26 cellular contexts compared by ENCODE assay signal in genomic region chr5:63570752-63571151, GRCh38.
"Had no signal": no experiment of that assay in that cellular context is flagged by ENCODE, and none has a peak within 500 bp of the region (broad histone marks: within the 10 kb centered on the region; RNA-seq: fewer than 3 reads in every experiment).

No MANE protein-coding gene starts in this region.

- H3K9me3 Mint-ChIP-seq: nephron had no signal

- H3K4me3 ChIP-seq: body of pancreas, esophagus squamous epithelium, pancreas, psoas muscle, right atrium auricular region, testis had no signal

- H3K36me3 ChIP-seq: esophagus squamous epithelium, right atrium auricular region had no signal

- H3K27ac Mint-ChIP-seq: activated CD4-positive, alpha-beta T cell treated with anti-CD3 and anti-CD28 coated beads for 36 hours; activated naive CD8-positive, alpha-beta T cell; nephron; T-helper 2 cell treated with Interferon-gamma antibody and Interleukin-4, amounts not matched to agents 5 μg/mL and 100 μg/mL, for 36 hours had no signal

- ATAC-seq: activated CD4-positive, alpha-beta T cell treated with anti-CD3 and anti-CD28 coated beads for 36 hours; body of pancreas; left cardiac atrium; left ventricle myocardium superior; pancreas; psoas muscle; stimulated activated naive CD8-positive, alpha-beta T cell treated with anti-CD3 and anti-CD28 coated beads, Interleukin-15, Interleukin-2, amounts not matched to agents 100 U/mL and 50 U/mL, for 24 hours had no signal

- H3K27me3 ChIP-seq: body of pancreas, esophagus squamous epithelium, pancreas, right atrium auricular region, testis had no signal

- H3K4me1 ChIP-seq: body of pancreas, esophagus squamous epithelium, pancreas, psoas muscle, right atrium auricular region, testis had no signal

- H3K36me3 Mint-ChIP-seq: activated naive CD8-positive, alpha-beta T cell had no signal

- H3K4me3 Mint-ChIP-seq: activated CD4-positive, alpha-beta T cell treated with anti-CD3 and anti-CD28 coated beads for 36 hours; activated naive CD8-positive, alpha-beta T cell; nephron; T-helper 2 cell treated with Interferon-gamma antibody and Interleukin-4, amounts not matched to agents 5 μg/mL and 100 μg/mL, for 36 hours had no signal

- H3K4me1 Mint-ChIP-seq: activated CD4-positive, alpha-beta T cell treated with anti-CD3 and anti-CD28 coated beads for 36 hours; nephron had no signal

- H3K27me3 Mint-ChIP-seq: activated CD4-positive, alpha-beta T cell treated with anti-CD3 and anti-CD28 coated beads for 36 hours; activated naive CD8-positive, alpha-beta T cell had no signal

- H3K9me3 ChIP-seq: pancreas, psoas muscle, right atrium auricular region, testis had no signal

- H3K27ac ChIP-seq: body of pancreas, epithelial cell of prostate, esophagus squamous epithelium, pancreas, psoas muscle, right atrium auricular region, testis had no signal

- DNase-seq: activated CD4-positive, alpha-beta T cell treated with anti-CD3 and anti-CD28 coated beads for 36 hours; activated CD4-positive, alpha-beta T cell treated with anti-CD3 and anti-CD28 coated beads, Interleukin-2, amount 50 U/mL, for 4 hours; activated CD4-positive, CD25-positive, alpha-beta regulatory T cell; activated effector memory CD4-positive, alpha-beta T cell treated with Interleukin-2 at 50 U/mL for 16 hours; activated naive CD4-positive, alpha-beta T cell treated with Interleukin-2 at 50 U/mL for 16 hours; activated T-cell treated with anti-CD3 and anti-CD28 coated beads for 4 hours; anterior cingulate cortex; body of pancreas; dermis blood vessel endothelial cell; effector CD4-positive, alpha-beta T cell; esophagus squamous epithelium; foreskin melanocyte; left cardiac atrium; left ventricle myocardium superior; mammary epithelial cell; pancreas; psoas muscle; stimulated activated naive CD8-positive, alpha-beta T cell treated with anti-CD3 and anti-CD28 coated beads, Interleukin-15, Interleukin-2, amounts not matched to agents 100 U/mL and 50 U/mL, for 24 hours; T-helper 1 cell; testis; trophoblast cell had no signal
